In genomic region chr9:2936221-2936620, GRCh38 we compare ENCODE assay signal across 20 cellular contexts.
DNase-seq lines count a peak whose midpoint lies in the region; ATAC-seq and TF ChIP-seq lines count a peak whose summit lies in the region.
"Had no signal": no experiment of that assay in that cellular context is flagged by ENCODE, and none has a peak within 500 bp of the region (broad histone marks: within the 10 kb centered on the region; RNA-seq: fewer than 3 reads in every experiment).

No MANE protein-coding gene starts in this region.

- no peak for ATAC-seq in GM21360 (IDR thresholded peaks at IDR 0.05; ENCODE audit: unreplicated experiment)
- no peak for ATAC-seq in stimulated activated effector memory CD8-positive, alpha-beta T cell treated with anti-CD3 and anti-CD28 coated beads, Interleukin-12 subunit alpha, Interleukin-12 subunit beta, amount 100 ng/mL, for 72 hours
- ATAC-seq: A549; CD8-positive, alpha-beta T cell; HCT116; K562 had no signal

- H3K4me2 ChIP-seq in trophoblast cell (ENCODE audit: low read length): no peak overlapping the region
- H3K4me2 ChIP-seq: A549; BLaER1 treated with 17β-estradiol and CSF1 and Interleukin-3, amounts not matched to agents 10 nM and 100 nM had no signal

- TF ChIP-seq CTCF in BJ (IDR thresholded peaks at IDR 0.05; ENCODE audit: insufficient read depth, low read depth, low read length): no peak
- TF ChIP-seq CTCF in HFFc6 (IDR thresholded peaks at IDR 0.05): no peak
- no peak for TF ChIP-seq CTCF in epithelial cell of esophagus (IDR thresholded peaks at IDR 0.05; ENCODE audit: insufficient read depth, low read depth, low read length, missing control alignments)

- no peak overlapping the region for H3K27ac ChIP-seq in trophoblast cell (ENCODE audit: low read depth, low read length)
- H3K27ac ChIP-seq: 22Rv1; A549; BLaER1 treated with 17β-estradiol and CSF1 and Interleukin-3, amounts not matched to agents 10 nM and 100 nM had no signal

- POLR2A ChIA-PET in BJ (lab: Charles Lee): no interaction called here

- H3K4me1 ChIP-seq in trophoblast cell (ENCODE audit: control insufficient read depth in 1 of 2, insufficient read depth in 2 of 2, low read length in 2 of 2): no peaks in the 10 kb centered on the region
- H3K4me1 ChIP-seq: A549; BLaER1 treated with 17β-estradiol and CSF1 and Interleukin-3, amounts not matched to agents 10 nM and 100 nM had no signal

- H3K4me3 ChIP-seq in BJ (ENCODE audit: low read depth, low read length) (no peak overlapping the region), epithelial cell of esophagus (ENCODE audit: low read length) (no peak overlapping the region), trophoblast cell (ENCODE audit: low read depth, low read length) (no peak overlapping the region)
- H3K4me3 ChIP-seq: A549; BLaER1 treated with 17β-estradiol and CSF1 and Interleukin-3, amounts not matched to agents 10 nM and 100 nM; K562 had no signal

- H3K27me3 ChIP-seq in BJ (ENCODE audit: control insufficient read depth, insufficient read depth, low read length): no peaks in the 10 kb centered on the region; the same call in 1 of the 2 replicates
- H3K27me3 ChIP-seq in trophoblast cell (ENCODE audit: insufficient read depth, low read length): no peaks in the 10 kb centered on the region
- H3K27me3 ChIP-seq: BLaER1 treated with 17β-estradiol and CSF1 and Interleukin-3, amounts not matched to agents 10 nM and 100 nM had no signal

- no peak overlapping the region for H3K4me3 Mint-ChIP-seq in HFFc6
- no peak overlapping the region for H3K4me3 Mint-ChIP-seq in stimulated activated effector memory CD8-positive, alpha-beta T cell treated with anti-CD3 and anti-CD28 coated beads, Interleukin-12 subunit alpha, Interleukin-12 subunit beta, amount 100 ng/mL, for 72 hours
- H3K4me3 Mint-ChIP-seq: CD8-positive, alpha-beta T cell had no signal

- H3K9me3 Mint-ChIP-seq in HFFc6: peaks cover 36% of the 10 kb centered on the region
- no peaks in the 10 kb centered on the region for H3K9me3 Mint-ChIP-seq in stimulated activated effector memory CD8-positive, alpha-beta T cell treated with anti-CD3 and anti-CD28 coated beads, Interleukin-12 subunit alpha, Interleukin-12 subunit beta, amount 100 ng/mL, for 72 hours
- H3K9me3 Mint-ChIP-seq: CD8-positive, alpha-beta T cell had no signal

- H3K79me1 ChIP-seq in trophoblast cell (ENCODE audit: low read length): no peaks in the 10 kb centered on the region

- CTCF ChIA-PET in BJ (lab: Yijun Ruan, JAX): no interaction called here

- H3K27me3 Mint-ChIP-seq in HFFc6 (ENCODE audit: insufficient read depth): peaks cover 2% of the 10 kb centered on the region; the same call in 1 of the 2 replicates

- no peak overlapping the region for H2AK5ac ChIP-seq in trophoblast cell (ENCODE audit: low read length)

- no peak overlapping the region for H3K14ac ChIP-seq in trophoblast cell (ENCODE audit: low read length)

- H2BK12ac ChIP-seq in trophoblast cell (ENCODE audit: low read length): no peak overlapping the region

- H3K79me2 ChIP-seq in trophoblast cell (ENCODE audit: control insufficient read depth, insufficient read depth, low read length, poor library complexity): no peaks in the 10 kb centered on the region

- WGBS in trophoblast cell (ENCODE audit: extremely low coverage, insufficient coverage, insufficient read length): no CpG with 5 or more reads among the region's 1 CpG

- DNase-seq in BJ (ENCODE audit: low read depth) (peak; percentile 28), HFFc6 (peak; percentile 6), epithelial cell of esophagus (ENCODE audit: low read depth) (peak; percentile 14), trophoblast cell (peak; percentile 33 to 82), amygdala (lab: John Stamatoyannopoulos, UW) (no peak)
- no peak for DNase-seq in stimulated activated effector memory CD8-positive, alpha-beta T cell treated with anti-CD3 and anti-CD28 coated beads, Interleukin-12 subunit alpha, Interleukin-12 subunit beta, amount 100 ng/mL, for 72 hours (ENCODE audit: low spot score in 2 of 2)
- DNase-seq: Calu3; CD8-positive, alpha-beta T cell; DMS53; DND-41; GF-D8; GOT3; H7; IMR-90 had no signal

- H3K4ac ChIP-seq in trophoblast cell (ENCODE audit: low read depth, low read length): no peak overlapping the region

- no peaks in the 10 kb centered on the region for H3K9me3 ChIP-seq in trophoblast cell (ENCODE audit: insufficient read depth, low read depth, low read length)
- H3K9me3 ChIP-seq: A549 had no signal

- H4K12ac ChIP-seq in trophoblast cell (ENCODE audit: low read depth, low read length): no peak overlapping the region

- no peak overlapping the region for H3K27ac Mint-ChIP-seq in HFFc6
- H3K27ac Mint-ChIP-seq in stimulated activated effector memory CD8-positive, alpha-beta T cell treated with anti-CD3 and anti-CD28 coated beads, Interleukin-12 subunit alpha, Interleukin-12 subunit beta, amount 100 ng/mL, for 72 hours: no peak overlapping the region
- H3K27ac Mint-ChIP-seq: CD8-positive, alpha-beta T cell had no signal

- H2BK5ac ChIP-seq in trophoblast cell (ENCODE audit: low read depth, low read length, poor library complexity): no peak overlapping the region

- H3K36me3 Mint-ChIP-seq in HFFc6 (ENCODE audit: low read depth): no peaks in the 10 kb centered on the region
- H3K36me3 Mint-ChIP-seq in stimulated activated effector memory CD8-positive, alpha-beta T cell treated with anti-CD3 and anti-CD28 coated beads, Interleukin-12 subunit alpha, Interleukin-12 subunit beta, amount 100 ng/mL, for 72 hours: no peaks in the 10 kb centered on the region
- H3K36me3 Mint-ChIP-seq: CD8-positive, alpha-beta T cell had no signal

- no peak overlapping the region for H3K9ac ChIP-seq in trophoblast cell (ENCODE audit: low read length)
- H3K9ac ChIP-seq: BLaER1 treated with 17β-estradiol and CSF1 and Interleukin-3, amounts not matched to agents 10 nM and 100 nM had no signal

- H4K91ac ChIP-seq in trophoblast cell (ENCODE audit: low read depth, low read length): no peak overlapping the region

- H2AFZ ChIP-seq in trophoblast cell (ENCODE audit: insufficient read depth, low read length, poor library complexity): no peak overlapping the region

- H3K23ac ChIP-seq in trophoblast cell (ENCODE audit: low read length): no peak overlapping the region

- H4K8ac ChIP-seq in trophoblast cell (ENCODE audit: low read depth, low read length): no peak overlapping the region

- no peaks in the 10 kb centered on the region for H3K36me3 ChIP-seq in BJ (ENCODE audit: control insufficient read depth, insufficient read depth, low read length)
- no peaks in the 10 kb centered on the region for H3K36me3 ChIP-seq in trophoblast cell (ENCODE audit: control insufficient read depth in 1 of 2, insufficient read depth in 2 of 2, low read length in 2 of 2)
- H3K36me3 ChIP-seq: BLaER1 treated with 17β-estradiol and CSF1 and Interleukin-3, amounts not matched to agents 10 nM and 100 nM had no signal

- no peak overlapping the region for H3K18ac ChIP-seq in trophoblast cell (ENCODE audit: low read length)

- H3K4me1 Mint-ChIP-seq in HFFc6 (ENCODE audit: low read depth): no peaks in the 10 kb centered on the region
- no peaks in the 10 kb centered on the region for H3K4me1 Mint-ChIP-seq in stimulated activated effector memory CD8-positive, alpha-beta T cell treated with anti-CD3 and anti-CD28 coated beads, Interleukin-12 subunit alpha, Interleukin-12 subunit beta, amount 100 ng/mL, for 72 hours

- no peak overlapping the region for H2BK120ac ChIP-seq in trophoblast cell (ENCODE audit: insufficient read depth, low read length, poor library complexity)

Comparison
In these comparisons a context has a peak if more than half of its experiments do, and no peak if none do; other contexts are left out.
1. DNase-seq: peak in BJ (single experiment), HFFc6 (single experiment), epithelial cell of esophagus (single experiment) and trophoblast cell (2 of 2); none in stimulated activated effector memory CD8-positive, alpha-beta T cell treated with anti-CD3 and anti-CD28 coated beads, Interleukin-12 subunit alpha, Interleukin-12 subunit beta, amount 100 ng/mL, for 72 hours (0 of 2) and amygdala (0 of 56).